ENCODE assay signal across 8 cellular contexts in genomic region chr1:8711873-8712412, GRCh38.
A peak's percentile ranks its signal among the peaks of the same experiment; 100 is the strongest.
DNase-seq lines count a peak whose midpoint lies in the region; ATAC-seq, FAIRE-seq and TF ChIP-seq lines count a peak whose summit lies in the region.

No MANE protein-coding gene starts in this region.

- TF ChIP-seq EP300 in GM12878 (IDR thresholded peaks at IDR 0.05; ENCODE audit: borderline replicate concordance in 1 of 2, control insufficient read depth in 1 of 2, low read depth in 2 of 2, low read length in 2 of 2), result no peak
- no peak for TF ChIP-seq EP300 in tibial nerve (IDR thresholded peaks at IDR 0.05)

- H2AFZ ChIP-seq in GM12878 (ENCODE audit: control insufficient read depth, low read depth, low read length), result peak overlapping the region; percentile 52; the same call in 1 of the 2 replicates

- no peak for TF ChIP-seq RAD21 in GM12878 (IDR thresholded peaks at IDR 0.05; ENCODE audit: insufficient read depth, low read depth, low read length)

- FAIRE-seq in GM12878 (lab: Jason Lieb, UNC), result no peak

- H3K79me2 ChIP-seq in GM12878 (ENCODE audit: control insufficient read depth, insufficient read depth, low read length), result peaks cover 8% of the 10 kb centered on the region

- H3K4me1 Mint-ChIP-seq in activated naive CD8-positive, alpha-beta T cell (ENCODE audit: low read depth), result peaks cover 21% of the 10 kb centered on the region
- H3K4me1 Mint-ChIP-seq in activated naive CD8-positive, alpha-beta T cell treated with anti-CD3 and anti-CD28 coated beads for 36 hours, result peaks cover 18% of the 10 kb centered on the region

- RAD21 ChIA-PET in GM12878 (lab: Charles Lee; ENCODE audit: unreplicated experiment), result interaction anchor here (0.8 to 1.4 kb wide), 6 partner anchors 8 to 60 kb away, joined by 3 to 5 read pairs (median 4); no protein-coding TSS in a partner anchor

- H3K27me3 Mint-ChIP-seq in activated naive CD8-positive, alpha-beta T cell, result peaks cover 11% of the 10 kb centered on the region
- peaks cover 5% of the 10 kb centered on the region for H3K27me3 Mint-ChIP-seq in activated naive CD8-positive, alpha-beta T cell treated with anti-CD3 and anti-CD28 coated beads for 36 hours

- H3K9me3 ChIP-seq in GM12878 (replicated peaks; ENCODE audit: control insufficient read depth, insufficient read depth, low read length) (no peaks in the 10 kb centered on the region), tibial nerve (no peaks in the 10 kb centered on the region)

- SMC1A ChIA-PET in GM12878 (lab: Charles Lee; ENCODE audit: uncharacterized antibody, unreplicated experiment), result interaction anchor here (0.9 to 4.5 kb wide), 9 partner anchors 8 to 150 kb away, joined by 3 to 19 read pairs (median 5); no protein-coding TSS in a partner anchor

- no peak overlapping the region for H3K9ac ChIP-seq in GM12878 (ENCODE audit: control insufficient read depth, insufficient read depth, low read length)

- no peak for DNase-seq in activated naive CD8-positive, alpha-beta T cell treated with anti-CD3 and anti-CD28 coated beads for 36 hours
- no peak for DNase-seq in GM12878 (ENCODE audit: low read depth, low spot score)
- DNase-seq in medulla oblongata (ENCODE audit: extremely low spot score), result peak; percentile 49
- no peak for DNase-seq in tibial nerve (ENCODE audit: low spot score in 2 of 2)
- DNase-seq in SIG-M5 (lab: John Stamatoyannopoulos, UW), result no peak

- H3K36me3 ChIP-seq in GM12878 (ENCODE audit: control insufficient read depth in 2 of 2, insufficient read depth in 2 of 2, low read length in 1 of 2), result no peaks in the 10 kb centered on the region
- H3K36me3 ChIP-seq in tibial nerve, result no peaks in the 10 kb centered on the region

- no peaks in the 10 kb centered on the region for H3K9me3 Mint-ChIP-seq in activated naive CD8-positive, alpha-beta T cell (ENCODE audit: low read depth)
- H3K9me3 Mint-ChIP-seq in activated naive CD8-positive, alpha-beta T cell treated with anti-CD3 and anti-CD28 coated beads for 36 hours, result peaks cover 2% of the 10 kb centered on the region

- H3K27ac ChIP-seq in GM12878 (ENCODE audit: control insufficient read depth, insufficient read depth), result peak overlapping the region; percentile 49; the same call in 1 of the 2 replicates
- peak overlapping the region in 3 of 4 donors; percentile 64 to 78 (median 71) for H3K27ac ChIP-seq in tibial nerve

- TF ChIP-seq CTCF in GM12878 (IDR thresholded peaks at IDR 0.05 in 2 of 3, conservative IDR thresholded peaks at IDR 0.05 in 1 of 3; ENCODE audit: control insufficient read depth in 2 of 3, extremely low read depth in 1 of 3, insufficient read depth in 1 of 3, low read depth in 3 of 3, low read length in 3 of 3) (no peak), tibial nerve (IDR thresholded peaks at IDR 0.05) (no peak)

- peaks cover 8% of the 10 kb centered on the region for H3K4me1 ChIP-seq in GM12878 (ENCODE audit: control insufficient read depth, insufficient read depth, low read length)
- H3K4me1 ChIP-seq in tibial nerve, result peaks cover 4 to 43% (median 25%) of the 10 kb centered on the region in 4 donors

- ATAC-seq in GM12878, result peak; percentile 53
- ATAC-seq in GM19463 (IDR thresholded peaks at IDR 0.05; ENCODE audit: unreplicated experiment), result no peak
- no peak for ATAC-seq in HG02840 (IDR thresholded peaks at IDR 0.05; ENCODE audit: low FRiP score, unreplicated experiment)

- H3K4me3 Mint-ChIP-seq in activated naive CD8-positive, alpha-beta T cell, result peak overlapping the region; percentile 1
- H3K4me3 Mint-ChIP-seq in activated naive CD8-positive, alpha-beta T cell treated with anti-CD3 and anti-CD28 coated beads for 36 hours, result no peak overlapping the region

- H4K20me1 ChIP-seq in GM12878 (ENCODE audit: control insufficient read depth, insufficient read depth), result no peaks in the 10 kb centered on the region

- no peaks in the 10 kb centered on the region for H3K27me3 ChIP-seq in GM12878 (replicated peaks in 1 of 2; ENCODE audit: control insufficient read depth in 2 of 2, insufficient read depth in 2 of 2, low read length in 1 of 2)
- no peaks in the 10 kb centered on the region for H3K27me3 ChIP-seq in tibial nerve

- peaks cover 19% of the 10 kb centered on the region for H3K36me3 Mint-ChIP-seq in activated naive CD8-positive, alpha-beta T cell
- peaks cover 8% of the 10 kb centered on the region for H3K36me3 Mint-ChIP-seq in activated naive CD8-positive, alpha-beta T cell treated with anti-CD3 and anti-CD28 coated beads for 36 hours

- intact Hi-C loops in GM12878 (cut with micrococcal nuclease; ENCODE audit: unreplicated experiment), result no loop called here

- peak overlapping the region; percentile 4 for H3K27ac Mint-ChIP-seq in activated naive CD8-positive, alpha-beta T cell
- H3K27ac Mint-ChIP-seq in activated naive CD8-positive, alpha-beta T cell treated with anti-CD3 and anti-CD28 coated beads for 36 hours, result no peak overlapping the region

- H3K4me3 ChIP-seq in GM12878 (peak overlapping the region; percentile 0; the same call in 1 of the 2 replicates), tibial nerve (no peak overlapping the region)

- in situ Hi-C loops in GM12878 (cut with MboI), result no loop called here

- CTCF ChIA-PET in GM12878 (lab: Yijun Ruan, JAX), result interaction anchor here (0.7 to 3.4 kb wide), 3 partner anchors 8 to 14 kb away, joined by 3 to 16 read pairs (median 5); no protein-coding TSS in a partner anchor

- no TSS peak for BruUV-seq in GM12878 (replicated peaks; lab: Mats Ljungman, UMichigan)

- peak overlapping the region; percentile 47 for H3K4me2 ChIP-seq in GM12878 (ENCODE audit: control insufficient read depth, insufficient read depth)

- 46% methylated on average over 4 of the region's 4 CpGs for WGBS in GM12878 (ENCODE audit: insufficient coverage, insufficient replicate concordance, low lambda C conversion rate, missing lambda C conversion rate)
- WGBS in tibial nerve, 2 donors, result 38 to 44% methylated on average over 4 of the region's 4 CpGs

- no peak for TF ChIP-seq POLR2A in GM12878 (IDR thresholded peaks at IDR 0.05; ENCODE audit: low read depth, low read length)
- no peak for TF ChIP-seq POLR2A in tibial nerve (IDR thresholded peaks at IDR 0.05)

- POLR2A ChIA-PET in GM12878 (lab: Charles Lee), result interaction anchor here (1.5 kb wide), 1 partner anchor 50 kb away, joined by 4 read pairs; no protein-coding TSS in a partner anchor

TF ChIP-seq in GM12878, 131 proteins besides CTCF, POLR2A, EP300 and RAD21:
- TF ChIP-seq, protein P1, sequence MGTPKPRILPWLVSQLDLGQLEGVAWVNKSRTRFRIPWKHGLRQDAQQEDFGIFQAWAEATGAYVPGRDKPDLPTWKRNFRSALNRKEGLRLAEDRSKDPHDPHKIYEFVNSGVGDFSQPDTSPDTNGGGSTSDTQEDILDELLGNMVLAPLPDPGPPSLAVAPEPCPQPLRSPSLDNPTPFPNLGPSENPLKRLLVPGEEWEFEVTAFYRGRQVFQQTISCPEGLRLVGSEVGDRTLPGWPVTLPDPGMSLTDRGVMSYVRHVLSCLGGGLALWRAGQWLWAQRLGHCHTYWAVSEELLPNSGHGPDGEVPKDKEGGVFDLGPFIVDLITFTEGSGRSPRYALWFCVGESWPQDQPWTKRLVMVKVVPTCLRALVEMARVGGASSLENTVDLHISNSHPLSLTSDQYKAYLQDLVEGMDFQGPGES (IDR thresholded peaks at IDR 0.05), result no peak
- no peak for TF ChIP-seq ZNF274 (IDR thresholded peaks at IDR 0.05; ENCODE audit: insufficient read depth, insufficient read length)
- TF ChIP-seq ZNF217 (IDR thresholded peaks at IDR 0.05), result no peak
- TF ChIP-seq CHD4 (IDR thresholded peaks at IDR 0.05), result no peak
- TF ChIP-seq E2F4 (IDR thresholded peaks at IDR 0.05; ENCODE audit: low read depth, low read length), result no peak
- no peak for TF ChIP-seq TARDBP (IDR thresholded peaks at IDR 0.05; ENCODE audit: borderline replicate concordance)
- TF ChIP-seq BHLHE40 (IDR thresholded peaks at IDR 0.05; ENCODE audit: borderline replicate concordance in 1 of 2, low read depth in 2 of 2, low read length in 1 of 2), result no peak
- no peak for TF ChIP-seq SMARCA5 (IDR thresholded peaks at IDR 0.05)
- TF ChIP-seq SRF (IDR thresholded peaks at IDR 0.05; ENCODE audit: low read depth in 2 of 2, low read length in 2 of 2), result no peak
- TF ChIP-seq ZBTB33 (IDR thresholded peaks at IDR 0.05), result no peak
- TF ChIP-seq CBX5 (IDR thresholded peaks at IDR 0.05; ENCODE audit: low read depth), result no peak
- no peak for TF ChIP-seq RBBP5 (conservative IDR thresholded peaks at IDR 0.05)
- TF ChIP-seq JUNB (IDR thresholded peaks at IDR 0.05), result no peak
- no peak for TF ChIP-seq RUNX3 (IDR thresholded peaks at IDR 0.05; ENCODE audit: low read length)
- no peak for TF ChIP-seq POU2F2 (IDR thresholded peaks at IDR 0.05; ENCODE audit: borderline replicate concordance, low read depth, low read length)
- TF ChIP-seq YBX1 (IDR thresholded peaks at IDR 0.05), result no peak
TF ChIP-seq in GM12878: peak in this region for 0.
